Comparison of ENCODE assay signal across 9 cellular contexts in genomic region chr1:193614817-193615216, GRCh38.
DNase-seq lines count a peak whose midpoint lies in the region; ATAC-seq and TF ChIP-seq lines count a peak whose summit lies in the region.
"Had no signal": no experiment of that assay in that cellular context is flagged by ENCODE, and none has a peak within 500 bp of the region (broad histone marks: within the 10 kb centered on the region; RNA-seq: fewer than 3 reads in every experiment).

No MANE protein-coding gene starts in this region.

- TF ChIP-seq EP300 in suprapubic skin (IDR thresholded peaks at IDR 0.05), result no peak

- CTCF ChIA-PET in PC-3 (lab: Charles Lee), result no interaction called here

- no peaks in the 10 kb centered on the region for H3K9me3 ChIP-seq in PC-3 (ENCODE audit: low read length)
- H3K9me3 ChIP-seq in suprapubic skin, result no peaks in the 10 kb centered on the region

- no peaks in the 10 kb centered on the region for H3F3A ChIP-seq in PC-3 (ENCODE audit: low read length, unreplicated experiment)

- H3K4me3 ChIP-seq in PC-3 (ENCODE audit: low read length), result no peak overlapping the region
- H3K4me3 ChIP-seq in suprapubic skin, result no peak overlapping the region

- peak overlapping the region; percentile 46 for H2AFZ ChIP-seq in PC-3 (ENCODE audit: low read length)

- H3K9me2 ChIP-seq in PC-3 (replicated peaks; ENCODE audit: low read length), result no peaks in the 10 kb centered on the region

- H3K27ac ChIP-seq in PC-3 (ENCODE audit: low read length) (peak overlapping the region; percentile 8; the same call in 1 of the 2 replicates), suprapubic skin (no peak overlapping the region)

- peak; percentile 61 for DNase-seq in H4 (ENCODE audit: low spot score)
- peak; percentile 46 for DNase-seq in PC-3
- DNase-seq in kidney glomerular epithelial cell (lab: John Stamatoyannopoulos, UW), result peak; percentile 84
- DNase-seq in epidermal melanocyte (ENCODE audit: insufficient read length, low spot score), result no peak
- DNase-seq in suprapubic skin (ENCODE audit: low spot score in 2 of 2), result no peak
- no peak for DNase-seq in SIG-M5 (lab: John Stamatoyannopoulos, UW)
- DNase-seq: activated naive CD8-positive, alpha-beta T cell treated with anti-CD3 and anti-CD28 coated beads for 36 hours; NCI-H1092 treated with DMSO at 0.1 percent for 48 hours had no signal

- intact Hi-C loops in PC-3 (cut with micrococcal nuclease), result no loop called here

- ATAC-seq in GM18517 (IDR thresholded peaks at IDR 0.05; ENCODE audit: unreplicated experiment), result peak; percentile 59
- ATAC-seq in PC-3, result no peak

- H3K4me2 ChIP-seq in PC-3 (ENCODE audit: low read length), result no peak overlapping the region

- H3K27me3 ChIP-seq in PC-3 (ENCODE audit: low read length), result no peaks in the 10 kb centered on the region
- no peaks in the 10 kb centered on the region for H3K27me3 ChIP-seq in suprapubic skin

- WGBS in suprapubic skin, result 80% methylated on average over 2 of the region's 2 CpGs

- no peaks in the 10 kb centered on the region for H3K79me2 ChIP-seq in PC-3 (ENCODE audit: low read length)

- POLR2A ChIA-PET in PC-3 (lab: Charles Lee; ENCODE audit: unreplicated experiment), result no interaction called here

- TF ChIP-seq POLR2A in suprapubic skin (IDR thresholded peaks at IDR 0.05), result no peak

- no peak for TF ChIP-seq CTCF in PC-3 (conservative IDR thresholded peaks at IDR 0.05; ENCODE audit: low read depth, low read length)
- TF ChIP-seq CTCF in suprapubic skin (IDR thresholded peaks at IDR 0.05), result no peak

- H3K36me3 ChIP-seq in PC-3 (ENCODE audit: low read depth, low read length), result no peaks in the 10 kb centered on the region
- H3K36me3 ChIP-seq in suprapubic skin, result no peaks in the 10 kb centered on the region

- H3K9ac ChIP-seq in PC-3 (ENCODE audit: low read length), result no peak overlapping the region; the same call in 1 of the 2 replicates

- no peaks in the 10 kb centered on the region for H4K20me1 ChIP-seq in PC-3 (ENCODE audit: low read length)

- BruUV-seq in PC-3 (replicated peaks; lab: Mats Ljungman, UMichigan), result no TSS peak

- peaks cover 10% of the 10 kb centered on the region; the same call in 1 of the 2 replicates for H3K4me1 ChIP-seq in PC-3 (ENCODE audit: insufficient read depth, low read length)
- no peaks in the 10 kb centered on the region for H3K4me1 ChIP-seq in suprapubic skin

Comparison
In these comparisons a context has a peak if more than half of its experiments do, and no peak if none do; other contexts are left out.
1. DNase-seq: peak in H4 (single experiment), PC-3 (single experiment) and kidney glomerular epithelial cell (single experiment); none in epidermal melanocyte (single experiment), suprapubic skin (0 of 2) and SIG-M5 (single experiment).